In the genomic region with DNA sequence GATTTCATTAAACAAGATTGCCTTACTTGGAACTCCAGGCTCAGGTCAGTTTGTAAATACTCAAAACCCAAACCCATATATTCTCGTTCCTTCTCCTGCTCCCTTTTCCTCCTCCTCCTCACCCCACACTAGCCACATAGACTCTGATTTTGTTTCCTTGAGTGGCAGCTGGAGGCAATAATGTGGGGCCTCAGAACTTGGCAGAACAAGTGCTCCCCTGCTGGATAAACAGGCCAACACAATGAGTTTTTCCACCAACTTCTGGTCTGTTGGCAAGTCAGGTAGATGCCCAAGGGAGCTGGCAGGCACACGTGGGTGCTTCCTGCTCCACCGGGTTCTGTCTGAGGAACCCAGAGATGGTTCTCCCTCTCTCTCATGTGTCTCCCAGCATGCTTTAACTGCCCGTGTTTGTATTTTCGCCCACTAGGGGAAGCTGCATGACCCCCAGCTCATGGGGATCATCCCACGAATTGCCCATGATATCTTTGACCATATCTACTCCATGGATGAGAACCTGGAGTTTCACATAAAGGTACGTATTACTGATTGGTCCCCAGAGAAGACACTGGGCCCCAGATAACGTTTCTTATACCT, we compare ENCODE assay signal across 1 cellular context.
TF ChIP-seq lines count a peak whose summit lies in the region.

No MANE protein-coding gene starts in this region.

TF ChIP-seq in HCT116, 20 proteins besides CTCF, POLR2A, EP300 and RAD21 (continued from another document):
- TF ChIP-seq, protein P1, sequence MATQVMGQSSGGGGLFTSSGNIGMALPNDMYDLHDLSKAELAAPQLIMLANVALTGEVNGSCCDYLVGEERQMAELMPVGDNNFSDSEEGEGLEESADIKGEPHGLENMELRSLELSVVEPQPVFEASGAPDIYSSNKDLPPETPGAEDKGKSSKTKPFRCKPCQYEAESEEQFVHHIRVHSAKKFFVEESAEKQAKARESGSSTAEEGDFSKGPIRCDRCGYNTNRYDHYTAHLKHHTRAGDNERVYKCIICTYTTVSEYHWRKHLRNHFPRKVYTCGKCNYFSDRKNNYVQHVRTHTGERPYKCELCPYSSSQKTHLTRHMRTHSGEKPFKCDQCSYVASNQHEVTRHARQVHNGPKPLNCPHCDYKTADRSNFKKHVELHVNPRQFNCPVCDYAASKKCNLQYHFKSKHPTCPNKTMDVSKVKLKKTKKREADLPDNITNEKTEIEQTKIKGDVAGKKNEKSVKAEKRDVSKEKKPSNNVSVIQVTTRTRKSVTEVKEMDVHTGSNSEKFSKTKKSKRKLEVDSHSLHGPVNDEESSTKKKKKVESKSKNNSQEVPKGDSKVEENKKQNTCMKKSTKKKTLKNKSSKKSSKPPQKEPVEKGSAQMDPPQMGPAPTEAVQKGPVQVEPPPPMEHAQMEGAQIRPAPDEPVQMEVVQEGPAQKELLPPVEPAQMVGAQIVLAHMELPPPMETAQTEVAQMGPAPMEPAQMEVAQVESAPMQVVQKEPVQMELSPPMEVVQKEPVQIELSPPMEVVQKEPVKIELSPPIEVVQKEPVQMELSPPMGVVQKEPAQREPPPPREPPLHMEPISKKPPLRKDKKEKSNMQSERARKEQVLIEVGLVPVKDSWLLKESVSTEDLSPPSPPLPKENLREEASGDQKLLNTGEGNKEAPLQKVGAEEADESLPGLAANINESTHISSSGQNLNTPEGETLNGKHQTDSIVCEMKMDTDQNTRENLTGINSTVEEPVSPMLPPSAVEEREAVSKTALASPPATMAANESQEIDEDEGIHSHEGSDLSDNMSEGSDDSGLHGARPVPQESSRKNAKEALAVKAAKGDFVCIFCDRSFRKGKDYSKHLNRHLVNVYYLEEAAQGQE (IDR thresholded peaks at IDR 0.05; ENCODE audit: low read depth): no peak
- TF ChIP-seq ZNF274 (IDR thresholded peaks at IDR 0.05; ENCODE audit: low read depth, low read length) (no peak), ELF1 (IDR thresholded peaks at IDR 0.05; ENCODE audit: borderline replicate concordance, low read depth) (no peak)
